ENCODE assay signal across 8 cellular contexts in the genomic region with DNA sequence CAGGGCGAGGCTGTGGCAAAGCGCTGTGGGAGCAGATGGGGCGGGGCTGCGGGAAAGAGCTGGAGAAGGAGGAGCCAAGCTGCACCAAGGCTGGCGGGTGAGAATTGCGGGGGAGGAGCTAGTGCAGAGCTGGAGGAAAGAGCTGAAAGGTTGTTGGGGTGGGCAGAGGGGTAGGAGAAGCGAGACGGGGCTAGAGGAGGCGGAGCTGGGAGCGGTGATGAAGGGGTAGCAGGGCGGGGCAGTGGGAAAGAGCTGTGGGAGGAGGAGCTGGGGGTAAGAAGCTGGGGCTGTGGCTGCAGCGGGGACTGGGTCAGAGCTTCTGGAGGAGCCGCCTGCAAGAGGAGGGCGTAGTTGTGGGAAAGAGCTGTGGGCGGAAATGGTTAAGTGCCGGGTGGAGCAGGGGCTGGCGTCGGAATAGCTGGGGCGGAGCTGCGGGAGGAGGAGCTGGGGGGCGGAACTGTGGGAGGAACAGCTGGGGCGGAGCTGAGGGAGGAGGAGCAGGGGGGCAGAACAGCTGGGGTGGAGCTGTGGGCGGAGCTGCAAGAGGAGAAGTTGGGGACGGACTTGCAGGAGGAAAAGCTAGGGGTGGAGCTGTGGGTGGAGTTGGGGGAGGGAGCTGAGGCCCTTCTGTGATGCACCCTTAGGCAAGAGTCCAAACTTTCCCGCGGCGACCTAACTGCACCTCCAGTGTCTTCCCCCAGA. TPM values are rescaled to one million over a fixed set of nuclear protein-coding genes. Genes with fewer than 3 reads are reported as not detected.
DNase-seq lines count a peak whose midpoint lies in the region; ATAC-seq and TF ChIP-seq lines count a peak whose summit lies in the region.

No MANE protein-coding gene starts in this region.

- H3K27ac Mint-ChIP-seq in progenitor cell of endocrine pancreas: peak overlapping the region; percentile 96

- DNase-seq in GM13977 (ENCODE audit: low spot score): peak; percentile 82
- DNase-seq in NCI-H146 (lab: John Stamatoyannopoulos, UW): peak; percentile 95
- peak; percentile 84 to 96 (median 89) for DNase-seq in T-helper 1 cell
- peak; percentile 17 to 96 (median 86) for DNase-seq in amygdala (lab: John Stamatoyannopoulos, UW)
- peak; percentile 93 for DNase-seq in left ventricle myocardium inferior
- DNase-seq in progenitor cell of endocrine pancreas (ENCODE audit: low spot score, unreplicated experiment): peak; percentile 65
- peak; percentile 96 for DNase-seq in ureter (ENCODE audit: low spot score)

- no peaks in the 10 kb centered on the region for H3K9me3 Mint-ChIP-seq in progenitor cell of endocrine pancreas (ENCODE audit: low read depth)

- TF ChIP-seq CTCF in GM13977 (IDR thresholded peaks at IDR 0.05; ENCODE audit: extremely low read depth, insufficient read depth, missing control alignments) (no peak), left ventricle myocardium inferior (IDR thresholded peaks at IDR 0.05; ENCODE audit: borderline replicate concordance) (peak; percentile 65), progenitor cell of endocrine pancreas (IDR thresholded peaks at IDR 0.05; ENCODE audit: unreplicated experiment) (peak; percentile 42)

- intact Hi-C loops in left ventricle myocardium inferior (cut with micrococcal nuclease): no loop called here

- H3K27me3 Mint-ChIP-seq in progenitor cell of endocrine pancreas: no peaks in the 10 kb centered on the region

- no peaks in the 10 kb centered on the region for H3K36me3 ChIP-seq in left ventricle myocardium inferior

- H3K27ac ChIP-seq in left ventricle myocardium inferior (replicated peaks): peak overlapping the region; percentile 95

- no peaks in the 10 kb centered on the region for H3K9me3 ChIP-seq in left ventricle myocardium inferior (replicated peaks)

- no peaks in the 10 kb centered on the region for H3K36me3 Mint-ChIP-seq in progenitor cell of endocrine pancreas (ENCODE audit: insufficient read depth)

- H3K4me1 Mint-ChIP-seq in progenitor cell of endocrine pancreas (ENCODE audit: low read depth): peaks cover 1% of the 10 kb centered on the region

- peak overlapping the region; percentile 84 for H3K4me3 ChIP-seq in left ventricle myocardium inferior

- ATAC-seq in HG02870 (IDR thresholded peaks at IDR 0.05; ENCODE audit: unreplicated experiment): peak; percentile 49

- H3K4me3 Mint-ChIP-seq in progenitor cell of endocrine pancreas (ENCODE audit: low read depth): peak overlapping the region; percentile 83

- peaks cover 10% of the 10 kb centered on the region for H3K4me1 ChIP-seq in left ventricle myocardium inferior

- H3K27me3 ChIP-seq in left ventricle myocardium inferior (ENCODE audit: low read depth): no peaks in the 10 kb centered on the region

- in situ Hi-C loops in GM13977 (cut with MboI; ENCODE audit: low pct_unique_long_range_greater_than_20kb, low sequenced_read_pairs, unreplicated experiment): no loop called here

RNA-seq across cellular contexts. Expression of a gene that starts 1.9 kb away (rescaled TPM):
- 25.5 TPM for total RNA-seq in left ventricle myocardium inferior
- 34.4 and 36.4 TPM in 2 replicates for total RNA-seq in progenitor cell of endocrine pancreas
- 53.3 TPM for total RNA-seq in ureter

RNA-seq across cellular contexts. Expression of a gene that starts 10.8 kb away (rescaled TPM):
- total RNA-seq in left ventricle myocardium inferior (not detected), progenitor cell of endocrine pancreas (not detected in 2 replicates), ureter (not detected)

RNA-seq across cellular contexts. Expression of a gene that starts 59.2 kb away (rescaled TPM):
- total RNA-seq in left ventricle myocardium inferior (not detected), progenitor cell of endocrine pancreas (0.22 TPM in 1 of 2 replicates, not detected in the other), ureter (not detected)

Comparison
In these comparisons a context has a peak if more than half of its experiments do, and no peak if none do; other contexts are left out.
1. Peak in every context shown above with its lines: DNase-seq, ATAC-seq, H3K4me3 ChIP-seq and H3K27ac ChIP-seq.